23 cellular contexts compared by ENCODE assay signal in genomic region chr10:5125315-5126044, GRCh38. TPM values are rescaled to one million over a fixed set of nuclear protein-coding genes. Genes with fewer than 3 reads are reported as not detected.
"Had no signal": no experiment of that assay in that cellular context is flagged by ENCODE, and none has a peak within 500 bp of the region (broad histone marks: within the 10 kb centered on the region; RNA-seq: fewer than 3 reads in every experiment).

No MANE protein-coding gene starts in this region.

- H3K4me1 ChIP-seq: spleen had no signal

- H3K27ac ChIP-seq: cardiac muscle cell, spleen, thoracic aorta had no signal

- H3K9me3 ChIP-seq: mucosa of descending colon had no signal

- H3K4me3 ChIP-seq: cardiac muscle cell, mucosa of descending colon, spleen, thoracic aorta had no signal

- H3K36me3 ChIP-seq: cardiac muscle cell, spleen, thoracic aorta had no signal

- H3K27me3 ChIP-seq: cardiac muscle cell, spleen had no signal

- DNase-seq: activated B cell treated with CpG ODN at 0.5 μM for 24 hours; activated CD4-positive, alpha-beta T cell treated with anti-CD3 and anti-CD28 coated beads for 4 hours; activated CD4-positive, alpha-beta T cell treated with anti-CD3 and anti-CD28 coated beads, Interleukin-2, amount 50 U/mL, for 48 hours; activated naive CD4-positive, alpha-beta T cell treated with Interleukin-2 at 50 U/mL for 16 hours; activated naive CD8-positive, alpha-beta T cell treated with anti-CD3 and anti-CD28 coated beads for 36 hours; activated T-cell treated with anti-CD3 and anti-CD28 coated beads, Interleukin-2, amount 50 U/mL, for 48 hours; hippocampal formation; mesendoderm; mucosa of descending colon; nephron progenitor cell; occipital lobe; posterior cingulate gyrus; retina; spleen; stimulated activated CD4-positive, alpha-beta T cell treated with anti-CD3 and anti-CD28 coated beads, Interleukin-4, amount 100 ng/mL, for 1 hour; stimulated activated naive CD4-positive, alpha-beta T cell had no signal

RNA-seq across cellular contexts. Expression of gene AKR1C3, which starts 31.3 kb away (rescaled TPM):
- total RNA-seq: activated B cell treated with CpG ODN at 0.5 μM for 24 hours; activated CD8-positive, alpha-beta memory T cell treated with anti-CD3 and anti-CD28 coated beads for 36 hours had no signal

RNA-seq across cellular contexts. Expression of gene AKR1C8, which starts 59.5 kb away (rescaled TPM):
- total RNA-seq: activated B cell treated with CpG ODN at 0.5 μM for 24 hours; activated CD8-positive, alpha-beta memory T cell treated with anti-CD3 and anti-CD28 coated beads for 36 hours; cardiac muscle cell; epithelial cell of proximal tubule; fibroblast of lung; frontal cortex; lower leg skin; mucosa of descending colon; thoracic aorta had no signal
- polyA plus RNA-seq: cardiac muscle cell, fibroblast of lung, spleen had no signal
